19 cellular contexts compared by ENCODE assay signal in genomic region chr10:72059843-72060822, GRCh38. TPM values are rescaled to one million over a fixed set of nuclear protein-coding genes. Genes with fewer than 3 reads are reported as not detected.
DNase-seq lines count a peak whose midpoint lies in the region; ATAC-seq, FAIRE-seq and TF ChIP-seq lines count a peak whose summit lies in the region.
"Had no signal": no experiment of that assay in that cellular context is flagged by ENCODE, and none has a peak within 500 bp of the region (broad histone marks: within the 10 kb centered on the region; RNA-seq: fewer than 3 reads in every experiment).

No MANE protein-coding gene starts in this region.

- H3K4me1 ChIP-seq in right atrium auricular region (peaks cover 0 to 27% of the 10 kb centered on the region in 2 donors), H1 (replicated peaks in 1 of 4; ENCODE audit: control insufficient read depth in 3 of 4, insufficient read depth in 4 of 4, low read length in 3 of 4) (peaks cover 0 to 9% (median 7%) of the 10 kb centered on the region in 4 experiments; a peak in 4 of 7 replicates)
- H3K4me1 ChIP-seq: parathyroid adenoma had no signal

- DNase-seq in Right ventricle myocardium inferior (ENCODE audit: missing footprints), result peak; percentile 23
- DNase-seq in right atrium auricular region (ENCODE audit: low spot score), result no peak
- DNase-seq in T-cell, result no peak
- no peak for DNase-seq in H1 (ENCODE audit: low read depth in 1 of 2, low spot score in 2 of 2)
- no peak for DNase-seq in hippocampal formation (lab: John Stamatoyannopoulos, UW)
- no peak for DNase-seq in inferior parietal cortex (ENCODE audit: extremely low spot score)
- DNase-seq: hypothalamus; NCI-H2081; NCI-H524 treated with DMSO at 0.1 percent for 48 hours; PC-3; small intestine; stimulated activated CD4-positive, alpha-beta T cell treated with anti-CD3 and anti-CD28 coated beads, Interleukin-4, amount 100 ng/mL, for 24 hours had no signal

- H2AFZ ChIP-seq in H1 (ENCODE audit: low read length), result 0 out of 2 replicates have a peak overlapping the region, but pooled peaks have one; percentile 43
- H2AFZ ChIP-seq: parathyroid adenoma had no signal

- intact Hi-C loops in Right ventricle myocardium inferior (cut with DNase I), result loop anchor here (5.0 to 10.0 kb wide), 2 partner anchors 37 to 675 kb away; no protein-coding TSS in a partner anchor

- peak overlapping the region; percentile 77 to 84 for H3K27ac Mint-ChIP-seq in T-cell
- peak overlapping the region; percentile 21 for H3K27ac Mint-ChIP-seq in stimulated activated memory B cell treated with anti-CD40 and anti-IgM and Interleukin-4, amounts not matched to agents 10 μg/mL and 1 μg/mL and 100 μg/mL, for 72 hours

- H2BK20ac ChIP-seq in H1 (ENCODE audit: low read length), result no peak overlapping the region

- H3K14ac ChIP-seq in H1 (ENCODE audit: insufficient read length), result no peak overlapping the region

- H4K5ac ChIP-seq in H1 (ENCODE audit: insufficient read length, low read depth, low read length), result no peak overlapping the region

- CTCF ChIA-PET in T-cell (lab: Charles Lee), result interaction anchor here (0.6 to 1.9 kb wide), 4 partner anchors 11 to 281 kb away, joined by 3 to 6 read pairs (median 4); no protein-coding TSS in a partner anchor
- CTCF ChIA-PET in H1 (lab: Charles Lee; ENCODE audit: partially characterized antibody), result interaction anchor here (0.8 to 8.2 kb wide), 15 partner anchors 10 to 164 kb away, joined by 3 to 77 read pairs (median 4); partner anchors contain the start of gene SPOCK2

- H3K9me3 Mint-ChIP-seq in T-cell, result no peaks in the 10 kb centered on the region
- H3K9me3 Mint-ChIP-seq in stimulated activated memory B cell treated with anti-CD40 and anti-IgM and Interleukin-4, amounts not matched to agents 10 μg/mL and 1 μg/mL and 100 μg/mL, for 72 hours, result no peaks in the 10 kb centered on the region

- H2BK5ac ChIP-seq in H1 (ENCODE audit: low read depth, low read length), result 0 out of 2 replicates have a peak overlapping the region, but pooled peaks have one; percentile 18

- no peak for FAIRE-seq in H1 (lab: Jason Lieb, UNC)
- FAIRE-seq: colon, endometrium, G401.6, small intestine had no signal

- no peak for TF ChIP-seq POLR2A in H1 (IDR thresholded peaks at IDR 0.05; ENCODE audit: control extremely low read depth in 1 of 2, low read depth in 2 of 2, low read length in 2 of 2)

- POLR2A ChIA-PET in T-cell (lab: Charles Lee), result interaction anchor here (0.6 to 1.4 kb wide), 3 partner anchors 11 to 616 kb away, joined by 3 to 5 read pairs (median 3); no protein-coding TSS in a partner anchor
- POLR2A ChIA-PET in H1 (lab: Charles Lee; ENCODE audit: partially characterized antibody), result interaction anchor here (0.6 to 1.4 kb wide), 7 partner anchors 8 to 260 kb away, joined by 3 to 5 read pairs (median 3); partner anchors contain the start of gene DDIT4

- peak overlapping the region; percentile 41 for H4K8ac ChIP-seq in H1 (ENCODE audit: extremely low read depth, insufficient read depth, low read length)

- no peak for TF ChIP-seq EP300 in H1 (IDR thresholded peaks at IDR 0.05; ENCODE audit: borderline replicate concordance in 1 of 2, low read depth in 2 of 2, low read length in 2 of 2)

- no peak overlapping the region for H4K91ac ChIP-seq in H1 (replicated peaks; ENCODE audit: insufficient read length, low read length)

- H3K18ac ChIP-seq in H1 (ENCODE audit: extremely low read depth, low read length), result peak overlapping the region; percentile 13; the same call in 1 of the 2 replicates

- no peak overlapping the region for H3K9ac ChIP-seq in H1 (replicated peaks in 1 of 4; ENCODE audit: extremely low read depth in 1 of 4, low read depth in 3 of 4, low read length in 3 of 4)
- H3K9ac ChIP-seq: parathyroid adenoma had no signal

- no peak overlapping the region for H3K23ac ChIP-seq in H1 (ENCODE audit: insufficient read length)

- no peak for TF ChIP-seq RAD21 in H1 (IDR thresholded peaks at IDR 0.05 in 1 of 2, conservative IDR thresholded peaks at IDR 0.05 in 1 of 2; ENCODE audit: low read depth in 2 of 2, low read length in 2 of 2)

- 93% methylated on average over 19 of the region's 19 CpGs; no CpG with 5 or more reads in 1 of the 2 experiments for WGBS in H1 (ENCODE audit: extremely low coverage in 1 of 2, insufficient coverage in 1 of 2, insufficient read length in 1 of 2, insufficient replicate concordance in 2 of 2, low coverage in 1 of 2, low lambda C conversion rate in 2 of 2, missing lambda C conversion rate in 1 of 2), 2 experiments

- no peak overlapping the region for H3K27ac ChIP-seq in right atrium auricular region
- no peak overlapping the region for H3K27ac ChIP-seq in H1 (ENCODE audit: low read depth, low read length)
- H3K27ac ChIP-seq: parathyroid adenoma, thoracic aorta had no signal

- H3K27me3 ChIP-seq in right atrium auricular region (no peaks in the 10 kb centered on the region), H1 (replicated peaks in 1 of 4; ENCODE audit: control insufficient read depth in 3 of 4, extremely low read depth in 1 of 4, insufficient read depth in 3 of 4, low read length in 3 of 4) (no peaks in the 10 kb centered on the region)

- no peak overlapping the region for H2BK120ac ChIP-seq in H1 (replicated peaks; ENCODE audit: low read depth, low read length)

- H3K4me3 Mint-ChIP-seq in T-cell, result peak overlapping the region in 1 of 3 donors; percentile 28
- H3K4me3 Mint-ChIP-seq in stimulated activated memory B cell treated with anti-CD40 and anti-IgM and Interleukin-4, amounts not matched to agents 10 μg/mL and 1 μg/mL and 100 μg/mL, for 72 hours, result no peak overlapping the region

- H3K36me3 ChIP-seq in right atrium auricular region (no peaks in the 10 kb centered on the region), H1 (ENCODE audit: control insufficient read depth in 2 of 4, insufficient read depth in 4 of 4, low read length in 3 of 4) (no peaks in the 10 kb centered on the region)
- H3K36me3 ChIP-seq: thoracic aorta had no signal

- ATAC-seq in Right ventricle myocardium inferior (no peak), T-cell (replicated peaks in 1 of 4) (peak in 2 of 4 experiments; percentile 1 to 14), HG03135 (IDR thresholded peaks at IDR 0.05; ENCODE audit: unreplicated experiment) (no peak)
- ATAC-seq in stimulated activated memory B cell treated with anti-CD40 and anti-IgM and Interleukin-4, amounts not matched to agents 10 μg/mL and 1 μg/mL and 100 μg/mL, for 72 hours, result peak; percentile 17
- ATAC-seq: PC-3 had no signal

- no peak overlapping the region for H2AK5ac ChIP-seq in H1 (ENCODE audit: low read depth, low read length)

- peaks cover 0 to 3% of the 10 kb centered on the region in 2 experiments for H4K20me1 ChIP-seq in H1 (replicated peaks in 1 of 2; ENCODE audit: control insufficient read depth in 1 of 2, insufficient read depth in 2 of 2, low read length in 2 of 2)

- no peak overlapping the region for H3K4me3 ChIP-seq in right atrium auricular region
- H3K4me3 ChIP-seq in H1 (ENCODE audit: extremely low read depth in 1 of 4, insufficient read depth in 2 of 4, low read depth in 3 of 4, low read length in 4 of 4), result no peak overlapping the region
- H3K4me3 ChIP-seq: thoracic aorta had no signal

- H3K9me3 ChIP-seq in right atrium auricular region, result no peaks in the 10 kb centered on the region
- H3K9me3 ChIP-seq in H1 (ENCODE audit: insufficient read depth in 2 of 2, low read depth in 1 of 2, low read length in 1 of 2), result no peaks in the 10 kb centered on the region
- H3K9me3 ChIP-seq: thoracic aorta had no signal

- H3K27me3 Mint-ChIP-seq in T-cell, result no peaks in the 10 kb centered on the region
- H3K27me3 Mint-ChIP-seq in stimulated activated memory B cell treated with anti-CD40 and anti-IgM and Interleukin-4, amounts not matched to agents 10 μg/mL and 1 μg/mL and 100 μg/mL, for 72 hours, result no peaks in the 10 kb centered on the region

- H3K56ac ChIP-seq in H1 (replicated peaks; ENCODE audit: insufficient read length, low read depth, low read length), result no peak overlapping the region

- TF ChIP-seq CTCF in right atrium auricular region (IDR thresholded peaks at IDR 0.05), result no peak
- TF ChIP-seq CTCF in H1 (IDR thresholded peaks at IDR 0.05; ENCODE audit: control extremely low read depth in 1 of 3, insufficient read depth in 1 of 3, low read depth in 1 of 3, low read length in 3 of 3), result no peak

- no peaks in the 10 kb centered on the region for H3K23me2 ChIP-seq in H1 (ENCODE audit: low read depth, low read length)

- no peaks in the 10 kb centered on the region for H3K79me1 ChIP-seq in H1 (ENCODE audit: low read depth, low read length)

- H3K36me3 Mint-ChIP-seq in T-cell, result peaks cover 21% of the 10 kb centered on the region
- peaks cover 21% of the 10 kb centered on the region for H3K36me3 Mint-ChIP-seq in stimulated activated memory B cell treated with anti-CD40 and anti-IgM and Interleukin-4, amounts not matched to agents 10 μg/mL and 1 μg/mL and 100 μg/mL, for 72 hours

- no peak overlapping the region; the same call in 1 of the 2 replicates for H2BK15ac ChIP-seq in H1 (ENCODE audit: low read length)

- H3K4me2 ChIP-seq in H1 (ENCODE audit: insufficient read depth in 1 of 2, low read depth in 2 of 2, low read length in 2 of 2), result no peak overlapping the region

- H3K4me1 Mint-ChIP-seq in T-cell, result peaks cover 37 to 49% (median 48%) of the 10 kb centered on the region in 3 donors
- peaks cover 37% of the 10 kb centered on the region for H3K4me1 Mint-ChIP-seq in stimulated activated memory B cell treated with anti-CD40 and anti-IgM and Interleukin-4, amounts not matched to agents 10 μg/mL and 1 μg/mL and 100 μg/mL, for 72 hours

- H2BK12ac ChIP-seq in H1 (ENCODE audit: low read depth, low read length), result peak overlapping the region; percentile 90; the same call in 1 of the 2 replicates

- no peak overlapping the region for H3K4ac ChIP-seq in H1 (replicated peaks; ENCODE audit: insufficient read length, low read depth, low read length)

- H3K79me2 ChIP-seq in H1 (ENCODE audit: control insufficient read depth in 1 of 2, insufficient read depth in 2 of 2, low read length in 2 of 2), result no peaks in the 10 kb centered on the region
- H3K79me2 ChIP-seq: parathyroid adenoma had no signal

TF ChIP-seq in H1, 55 proteins besides CTCF, POLR2A, EP300 and RAD21 (continues in another document):
- no peak for TF ChIP-seq MAX (IDR thresholded peaks at IDR 0.05)

RNA-seq across cellular contexts. Expression of gene SPOCK2, which starts 28.2 kb away (rescaled TPM):
- total RNA-seq in Right ventricle myocardium inferior (10.4 TPM), right atrium auricular region (10 to 100 TPM; 19.3 to 19.8 TPM), T-cell (100 to 1,000 TPM; 501 to 684 (median 547) TPM)
- total RNA-seq in H1 (2021; fragmentation: NEBNext Ultra II Directional; extraction: Animal tissue kit (Norgen Biotek cat#: 25700)), result 1.6 and 1.9 TPM in 2 replicates
- polyA plus RNA-seq in H1 (2011; rRNA removed), result 1.5 and 2.6 TPM in 2 replicates
- 2.2 TPM for polyA plus RNA-seq in H1 (2011; cell fraction: cytosol; rRNA removed)
- polyA plus RNA-seq in H1 (2011; cell fraction: nucleus; rRNA removed), result 2.9 TPM
- polyA plus RNA-seq in H1 (2012, experiment 1 of 2), result 0.66 to 1.3 TPM (median 0.98 TPM) in 4 replicates
- 0.63 TPM for polyA plus RNA-seq in H1 (2012, experiment 2 of 2)
- polyA plus RNA-seq in H1 (2013, experiment 1 of 2), result 2.2 TPM
- 2.1 TPM for polyA plus RNA-seq in H1 (2013, experiment 2 of 2)
- polyA minus RNA-seq in H1 (2011; rRNA and poly(A)+ RNA removed), result 1.1 TPM in 2 replicates
- 0.73 TPM for polyA minus RNA-seq in H1 (2011; cell fraction: cytosol; rRNA and poly(A)+ RNA removed)
- 2.9 TPM for polyA minus RNA-seq in H1 (2011; cell fraction: nucleus; rRNA and poly(A)+ RNA removed)

Comparison
In these comparisons a context has a peak if more than half of its experiments do, and no peak if none do; other contexts are left out.
1. RNA of gene SPOCK2, which starts 28.2 kb away (total RNA-seq): 501 to 684 TPM in T-cell; 19.3 to 19.8 TPM in right atrium auricular region, 10.4 TPM in Right ventricle myocardium inferior (single experiment) and 1.6 to 1.9 TPM in H1; every median in the first group is over 10 times any median in the second.